11 cellular contexts compared by ENCODE assay signal in genomic region chr7:141674201-141674671, GRCh38. TPM values are rescaled to one million over a fixed set of nuclear protein-coding genes. Genes with fewer than 3 reads are reported as not detected.
A peak's percentile ranks its signal among the peaks of the same experiment; 100 is the strongest.
DNase-seq lines count a peak whose midpoint lies in the region; ATAC-seq and TF ChIP-seq lines count a peak whose summit lies in the region.
"Had no signal": no experiment of that assay in that cellular context is flagged by ENCODE, and none has a peak within 500 bp of the region (broad histone marks: within the 10 kb centered on the region; RNA-seq: fewer than 3 reads in every experiment).

No MANE protein-coding gene starts in this region.

- H3K4me3 ChIP-seq in H7 (ENCODE audit: insufficient read depth, low read depth, low read length), result no peak overlapping the region
- H3K4me3 ChIP-seq in astrocyte of the cerebellum (ENCODE audit: low read depth, low read length), result no peak overlapping the region

- H3K27me3 ChIP-seq in H7 (ENCODE audit: control insufficient read depth, insufficient read depth, low read length), result no peaks in the 10 kb centered on the region

- no peak for TF ChIP-seq CTCF in astrocyte of the cerebellum (IDR thresholded peaks at IDR 0.05; ENCODE audit: low read depth, low read length, missing control alignments)

- ATAC-seq in GM19467 (IDR thresholded peaks at IDR 0.05; ENCODE audit: unreplicated experiment) (no peak), GM21619 (IDR thresholded peaks at IDR 0.05; ENCODE audit: unreplicated experiment) (no peak)
- ATAC-seq: Panc1 had no signal

- DNase-seq in H7 (peak; percentile 42), astrocyte of the cerebellum (ENCODE audit: low read depth) (peak; percentile 45), glomerular endothelial cell (ENCODE audit: extremely low read depth, low read depth, low spot score) (peak; percentile 95), non-pigmented ciliary epithelial cell (ENCODE audit: low read depth) (peak; percentile 36), NCI-H146 treated with DMSO at 0.1 percent for 48 hours (lab: John Stamatoyannopoulos, UW; ENCODE audit: unreplicated experiment) (no peak)
- DNase-seq in activated CD8-positive, alpha-beta memory T cell treated with anti-CD3 and anti-CD28 coated beads for 24 hours, result no peak
- DNase-seq: immature natural killer cell, NCI-H1436 had no signal

- no peaks in the 10 kb centered on the region; the same call in 1 of the 2 replicates for H3K36me3 ChIP-seq in H7 (replicated peaks; ENCODE audit: control insufficient read depth, insufficient read depth, low read length)

- in situ Hi-C loops in astrocyte of the cerebellum (cut with HindIII; ENCODE audit: low sequenced_read_pairs), result no loop called here

RNA-seq across cellular contexts. Expression of gene DENND11, which starts 27.7 kb away (rescaled TPM):
- total RNA-seq in H7 (2014; rRNA removed; shearing (Covaris generic)), result 13.4 and 18.0 TPM in 2 replicates
- 27.1 and 41.4 TPM in 2 replicates for total RNA-seq in glomerular endothelial cell

RNA-seq across cellular contexts. Expression of gene WEE2, which starts 33.9 kb away (rescaled TPM):
- total RNA-seq in H7 (2014; rRNA removed; shearing (Covaris generic)), result 0.76 TPM in 1 of 2 replicates, not detected in the other
- total RNA-seq in glomerular endothelial cell, result not detected in 2 replicates

Comparison
In these comparisons a context has a peak if more than half of its experiments do, and no peak if none do; other contexts are left out.
1. DNase-seq: peak in H7 (single experiment), astrocyte of the cerebellum (single experiment), glomerular endothelial cell (single experiment) and non-pigmented ciliary epithelial cell (single experiment); none in NCI-H146 treated with DMSO at 0.1 percent for 48 hours (single experiment) and activated CD8-positive, alpha-beta memory T cell treated with anti-CD3 and anti-CD28 coated beads for 24 hours (single experiment).